26 cellular contexts compared by ENCODE assay signal in genomic region chr3:32450426-32450825, GRCh38. TPM values are rescaled to one million over a fixed set of nuclear protein-coding genes. Genes with fewer than 3 reads are reported as not detected.
DNase-seq lines count a peak whose midpoint lies in the region; ATAC-seq and TF ChIP-seq lines count a peak whose summit lies in the region.
"Had no signal": no experiment of that assay in that cellular context is flagged by ENCODE, and none has a peak within 500 bp of the region (broad histone marks: within the 10 kb centered on the region; RNA-seq: fewer than 3 reads in every experiment).

No MANE protein-coding gene starts in this region.

- H3K27ac ChIP-seq in naive thymus-derived CD4-positive, alpha-beta T cell (ENCODE audit: low read depth, low read length), result no peak overlapping the region
- H3K27ac ChIP-seq: coronary artery, VCaP had no signal

- no peaks in the 10 kb centered on the region for H3K27me3 ChIP-seq in naive thymus-derived CD4-positive, alpha-beta T cell (ENCODE audit: control insufficient read depth in 2 of 2, insufficient read depth in 2 of 2, low read length in 2 of 2)
- H3K27me3 ChIP-seq: thyroid gland had no signal

- ATAC-seq in T-cell (replicated peaks in 1 of 4), result no peak
- ATAC-seq in naive thymus-derived CD4-positive, alpha-beta T cell, result no peak
- ATAC-seq in GM19351 (IDR thresholded peaks at IDR 0.05; ENCODE audit: unreplicated experiment), result no peak
- ATAC-seq: activated naive CD8-positive, alpha-beta T cell treated with anti-CD3 and anti-CD28 coated beads, Interleukin-2, amount 50 U/mL, for 24 hours; HepG2; left cardiac atrium; right cardiac atrium had no signal

- CTCF ChIA-PET in T-cell (lab: Charles Lee), result interaction anchor here (0.6 to 1.2 kb wide), 5 partner anchors 9 to 52 kb away, joined by 3 to 5 read pairs (median 4); partner anchors contain the start of gene CMTM6 (in 1 of the 2)
- CTCF ChIA-PET in naive thymus-derived CD4-positive, alpha-beta T cell (lab: Charles Lee), result interaction anchor here (1.3 to 1.6 kb wide), 3 partner anchors 10 to 36 kb away, joined by 3 to 5 read pairs (median 3); no protein-coding TSS in a partner anchor

- peaks cover 62% of the 10 kb centered on the region for H3K36me3 Mint-ChIP-seq in activated CD4-positive, alpha-beta T cell treated with anti-CD3 and anti-CD28 coated beads, Interleukin-2, amount 10 ng/mL, durations not matched to agents 24 days and 14 days (ENCODE audit: low read depth)
- H3K36me3 Mint-ChIP-seq in CD14-positive monocyte (peaks cover 65 to 83% of the 10 kb centered on the region in 2 donors), T-cell (peaks cover 77% of the 10 kb centered on the region)
- H3K36me3 Mint-ChIP-seq in naive thymus-derived CD4-positive, alpha-beta T cell, result peaks cover 31 to 84% (median 57%) of the 10 kb centered on the region in 5 donors

- POLR2A ChIA-PET in T-cell (lab: Charles Lee), result interaction anchor here in 1 of 2 donors (0.6 kb wide), 1 partner anchor 1812 kb away, joined by 3 read pairs; no protein-coding TSS in a partner anchor
- POLR2A ChIA-PET in naive thymus-derived CD4-positive, alpha-beta T cell (lab: Charles Lee), result interaction anchor here (0.6 to 11.9 kb wide), 3 partner anchors 13 to 23 kb away, joined by 4 to 145 read pairs (median 5); no protein-coding TSS in a partner anchor

- no peaks in the 10 kb centered on the region for H3K27me3 Mint-ChIP-seq in activated CD4-positive, alpha-beta T cell treated with anti-CD3 and anti-CD28 coated beads, Interleukin-2, amount 10 ng/mL, durations not matched to agents 24 days and 14 days
- peaks cover 0 to 1% (median 0%) of the 10 kb centered on the region in 3 donors for H3K27me3 Mint-ChIP-seq in CD14-positive monocyte (ENCODE audit: low read depth in 3 of 3)
- H3K27me3 Mint-ChIP-seq in T-cell, result no peaks in the 10 kb centered on the region
- no peaks in the 10 kb centered on the region for H3K27me3 Mint-ChIP-seq in naive thymus-derived CD4-positive, alpha-beta T cell
- H3K27me3 Mint-ChIP-seq: activated CD4-positive, alpha-beta memory T cell treated with anti-CD3 and anti-CD28 coated beads for 36 hours; activated naive CD8-positive, alpha-beta T cell treated with anti-CD3 and anti-CD28 coated beads, Interleukin-2, amount 50 U/mL, for 24 hours had no signal

- no peak for TF ChIP-seq CTCF in CD14-positive monocyte (IDR thresholded peaks at IDR 0.05)

- no peaks in the 10 kb centered on the region for H3K9me3 ChIP-seq in naive thymus-derived CD4-positive, alpha-beta T cell (ENCODE audit: control insufficient read depth in 2 of 3, low read length in 3 of 3)
- H3K9me3 ChIP-seq: HAP-1, thyroid gland had no signal

- intact Hi-C loops in activated CD4-positive, alpha-beta T cell treated with anti-CD3 and anti-CD28 coated beads, Interleukin-2, amount 10 ng/mL, durations not matched to agents 24 days and 14 days (cut with micrococcal nuclease), result no loop called here
- intact Hi-C loops in CD14-positive monocyte (cut with micrococcal nuclease), result no loop called here
- intact Hi-C loops in naive thymus-derived CD4-positive, alpha-beta T cell (cut with micrococcal nuclease), result no loop called here

- peaks cover 3 to 34% of the 10 kb centered on the region in 2 donors for H3K4me1 ChIP-seq in naive thymus-derived CD4-positive, alpha-beta T cell (ENCODE audit: control insufficient read depth in 2 of 2, insufficient read depth in 2 of 2, low read length in 2 of 2)

- H3K4me1 Mint-ChIP-seq in activated CD4-positive, alpha-beta T cell treated with anti-CD3 and anti-CD28 coated beads, Interleukin-2, amount 10 ng/mL, durations not matched to agents 24 days and 14 days, result peaks cover 24% of the 10 kb centered on the region
- H3K4me1 Mint-ChIP-seq in CD14-positive monocyte (peaks cover 21% of the 10 kb centered on the region), T-cell (peaks cover 54 to 65% (median 64%) of the 10 kb centered on the region in 3 donors)
- peaks cover 31 to 76% (median 62%) of the 10 kb centered on the region in 7 donors for H3K4me1 Mint-ChIP-seq in naive thymus-derived CD4-positive, alpha-beta T cell

- H3K9me3 Mint-ChIP-seq in activated CD4-positive, alpha-beta T cell treated with anti-CD3 and anti-CD28 coated beads, Interleukin-2, amount 10 ng/mL, durations not matched to agents 24 days and 14 days, result peaks cover 4% of the 10 kb centered on the region
- no peaks in the 10 kb centered on the region for H3K9me3 Mint-ChIP-seq in CD14-positive monocyte
- H3K9me3 Mint-ChIP-seq in T-cell, result no peaks in the 10 kb centered on the region
- H3K9me3 Mint-ChIP-seq in naive thymus-derived CD4-positive, alpha-beta T cell, result peaks cover 0 to 5% (median 0%) of the 10 kb centered on the region in 11 donors
- H3K9me3 Mint-ChIP-seq: activated CD4-positive, alpha-beta memory T cell treated with anti-CD3 and anti-CD28 coated beads for 36 hours had no signal

- no peak overlapping the region for H3K4me3 ChIP-seq in naive thymus-derived CD4-positive, alpha-beta T cell (ENCODE audit: low read length)
- H3K4me3 ChIP-seq: coronary artery, HAP-1, smooth muscle cell, thyroid gland had no signal

- peak overlapping the region; percentile 9 for H3K27ac Mint-ChIP-seq in activated CD4-positive, alpha-beta T cell treated with anti-CD3 and anti-CD28 coated beads, Interleukin-2, amount 10 ng/mL, durations not matched to agents 24 days and 14 days
- H3K27ac Mint-ChIP-seq in CD14-positive monocyte (peak overlapping the region in 5 of 7 donors; percentile 23 to 68 (median 37)), T-cell (peak overlapping the region; percentile 40 to 56)
- peak overlapping the region in 8 of 9 donors; percentile 20 to 84 (median 76) for H3K27ac Mint-ChIP-seq in naive thymus-derived CD4-positive, alpha-beta T cell
- H3K27ac Mint-ChIP-seq: activated CD4-positive, alpha-beta memory T cell treated with anti-CD3 and anti-CD28 coated beads for 36 hours; activated naive CD8-positive, alpha-beta T cell treated with anti-CD3 and anti-CD28 coated beads, Interleukin-2, amount 50 U/mL, for 24 hours had no signal

- H3K36me3 ChIP-seq in naive thymus-derived CD4-positive, alpha-beta T cell (ENCODE audit: control insufficient read depth in 2 of 3, insufficient read depth in 3 of 3, low read length in 3 of 3), result peaks cover 0 to 41% (median 10%) of the 10 kb centered on the region in 3 experiments

- no peak for DNase-seq in activated CD4-positive, alpha-beta T cell treated with anti-CD3 and anti-CD28 coated beads, Interleukin-2, amount 10 ng/mL, durations not matched to agents 24 days and 14 days
- DNase-seq in activated CD4-positive, alpha-beta T cell treated with anti-CD3 and anti-CD28 coated beads for 4 hours, result no peak
- DNase-seq in CD14-positive monocyte (ENCODE audit: low spot score), result no peak
- DNase-seq in T-cell, result no peak
- peak in 1 of 9 donors; percentile 8 for DNase-seq in naive thymus-derived CD4-positive, alpha-beta T cell
- DNase-seq in HT-29 (ENCODE audit: low spot score), result no peak
- DNase-seq in stimulated activated naive CD4-positive, alpha-beta T cell treated with Interleukin-2 at 50 U/mL for 16 hours (lab: John Stamatoyannopoulos, UW), result no peak
- DNase-seq: activated CD4-positive, alpha-beta memory T cell treated with anti-CD3 and anti-CD28 coated beads for 36 hours; activated naive CD8-positive, alpha-beta T cell treated with anti-CD3 and anti-CD28 coated beads, Interleukin-2, amount 50 U/mL, for 24 hours; activated T-cell treated with anti-CD3 and anti-CD28 coated beads for 4 hours; effector CD8-positive, alpha-beta T cell; Karpas-422; left cardiac atrium; mammary epithelial cell; NCI-H2029 treated with DMSO at 0.1 percent for 48 hours; NCI-H2227 treated with DMSO at 0.1 percent for 48 hours; NCI-H774; right cardiac atrium; T-helper 9 cell; thyroid gland had no signal

- no peak overlapping the region for H3K4me3 Mint-ChIP-seq in activated CD4-positive, alpha-beta T cell treated with anti-CD3 and anti-CD28 coated beads, Interleukin-2, amount 10 ng/mL, durations not matched to agents 24 days and 14 days
- no peak overlapping the region for H3K4me3 Mint-ChIP-seq in CD14-positive monocyte
- no peak overlapping the region for H3K4me3 Mint-ChIP-seq in T-cell
- no peak overlapping the region for H3K4me3 Mint-ChIP-seq in naive thymus-derived CD4-positive, alpha-beta T cell
- H3K4me3 Mint-ChIP-seq: activated CD4-positive, alpha-beta memory T cell treated with anti-CD3 and anti-CD28 coated beads for 36 hours; activated naive CD8-positive, alpha-beta T cell treated with anti-CD3 and anti-CD28 coated beads, Interleukin-2, amount 50 U/mL, for 24 hours had no signal

RNA-seq across cellular contexts. Expression of gene CMTM6, which starts 52.2 kb away (rescaled TPM):
- 79.3 and 79.6 TPM in 2 replicates for total RNA-seq in activated CD4-positive, alpha-beta T cell treated with anti-CD3 and anti-CD28 coated beads, Interleukin-2, amount 10 ng/mL, durations not matched to agents 24 days and 14 days
- 100 to 1,000 TPM; 190 to 210 TPM for polyA plus RNA-seq in CD14-positive monocyte
- total RNA-seq in T-cell, result 10 to 100 TPM; 34.8 to 47.6 (median 40.4) TPM
- total RNA-seq in naive thymus-derived CD4-positive, alpha-beta T cell, result 10 to 100 TPM; 24.1 to 61.1 (median 38.1) TPM
- polyA plus RNA-seq in naive thymus-derived CD4-positive, alpha-beta T cell, result 10 to 100 TPM; 30.9 to 48.5 TPM
- total RNA-seq in HT-29 (2014; rRNA removed; shearing (Covaris generic)), result 38.6 and 44.1 TPM in 2 replicates

RNA-seq across cellular contexts. Expression of gene CMTM7, which starts 58.8 kb away (rescaled TPM):
- total RNA-seq in activated CD4-positive, alpha-beta T cell treated with anti-CD3 and anti-CD28 coated beads, Interleukin-2, amount 10 ng/mL, durations not matched to agents 24 days and 14 days, result 45.0 and 46.3 TPM in 2 replicates
- polyA plus RNA-seq in CD14-positive monocyte, result 100 to 1,000 TPM; 146 to 148 TPM
- total RNA-seq in T-cell, result 10 to 100 TPM; 40.7 to 56.7 (median 47.8) TPM
- total RNA-seq in naive thymus-derived CD4-positive, alpha-beta T cell, result 10 to 100 TPM; 38.6 to 60.1 (median 49.5) TPM
- polyA plus RNA-seq in naive thymus-derived CD4-positive, alpha-beta T cell, result 100 to 1,000 TPM in 1 of 2 donors, 10 to 100 TPM in 1; 87.7 to 157 TPM
- total RNA-seq in HT-29 (2014; rRNA removed; shearing (Covaris generic)), result 20.2 and 30.7 TPM in 2 replicates

Comparison
In these comparisons a context has a peak if more than half of its experiments do, and no peak if none do; other contexts are left out.
1. H3K27ac Mint-ChIP-seq: peak in every context shown above with its lines; median percentile 76 in naive thymus-derived CD4-positive, alpha-beta T cell; 48 in T-cell; 37 in CD14-positive monocyte; 9 in activated CD4-positive, alpha-beta T cell treated with anti-CD3 and anti-CD28 coated beads, Interleukin-2, amount 10 ng/mL, durations not matched to agents 24 days and 14 days.